Comparison of ENCODE assay signal across 29 cellular contexts in the genomic region with DNA sequence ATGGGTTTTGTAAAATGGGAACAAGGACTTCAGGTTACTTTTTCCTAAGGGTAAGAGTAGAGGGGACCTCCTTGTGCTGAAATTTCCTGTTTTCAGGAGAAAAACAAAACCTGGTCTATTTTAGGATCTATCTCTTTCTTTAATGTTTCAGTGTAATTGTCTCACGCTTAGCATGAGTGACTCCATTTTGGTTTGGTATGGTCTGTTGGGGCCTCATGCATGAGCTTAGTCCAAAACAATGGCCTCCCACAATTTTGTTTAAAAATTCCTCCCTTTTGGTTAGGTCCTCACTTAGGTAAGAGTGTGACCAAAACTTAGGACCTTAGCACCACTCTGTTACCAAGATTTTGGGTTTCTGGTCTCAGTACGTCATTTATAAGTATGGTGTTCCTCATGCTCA.
"Had no signal": no experiment of that assay in that cellular context is flagged by ENCODE, and none has a peak within 500 bp of the region (broad histone marks: within the 10 kb centered on the region; RNA-seq: fewer than 3 reads in every experiment).

No MANE protein-coding gene starts in this region.

- H3K4me3 Mint-ChIP-seq: dendritic cell treated with granulocyte-macrophage colony-stimulating factor and Interleukin-4, amounts not matched to agents 40 ng/mL and 50 ng/mL, for 4 days; effector memory CD8-positive, alpha-beta T cell; endodermal cell had no signal

- H3K4me1 Mint-ChIP-seq: endodermal cell had no signal

- H3K9me3 Mint-ChIP-seq: dendritic cell treated with granulocyte-macrophage colony-stimulating factor and Interleukin-4, amounts not matched to agents 40 ng/mL and 50 ng/mL, for 4 days; effector memory CD8-positive, alpha-beta T cell; endodermal cell had no signal

- H3K9me3 ChIP-seq: colonic mucosa, esophagus muscularis mucosa, esophagus squamous epithelium, gastrocnemius medialis, gastroesophageal sphincter, heart left ventricle, heart right ventricle had no signal

- H3K4me1 ChIP-seq: colonic mucosa, esophagus muscularis mucosa, esophagus squamous epithelium, foreskin keratinocyte, gastrocnemius medialis, gastroesophageal sphincter, heart left ventricle, heart right ventricle had no signal

- ATAC-seq: effector memory CD8-positive, alpha-beta T cell; esophagus mucosa; foreskin keratinocyte; gastrocnemius medialis; gastroesophageal sphincter; heart left ventricle; heart right ventricle had no signal

- FAIRE-seq: colon, endometrium, endothelial cell of umbilical vein, frontal cortex had no signal

- DNase-seq: colonic mucosa; cortex of kidney; dermis blood vessel endothelial cell; dorsolateral prefrontal cortex; effector CD4-positive, alpha-beta T cell; effector CD8-positive, alpha-beta T cell; effector memory CD4-positive, alpha-beta T cell; effector memory CD8-positive, alpha-beta T cell; endodermal cell; erythroblast; esophagus squamous epithelium; foreskin fibroblast; foreskin keratinocyte; foreskin melanocyte; gastrocnemius medialis; glutamatergic neuron; head of caudate nucleus; heart left ventricle; heart right ventricle had no signal

- H3K27ac ChIP-seq: colonic mucosa, coronary artery, dorsolateral prefrontal cortex, epithelial cell of prostate, esophagus muscularis mucosa, esophagus squamous epithelium, foreskin keratinocyte, gastrocnemius medialis, gastroesophageal sphincter, heart left ventricle, heart right ventricle had no signal

- H3K4me3 ChIP-seq: colonic mucosa, coronary artery, dorsolateral prefrontal cortex, esophagus muscularis mucosa, esophagus squamous epithelium, gastrocnemius medialis, gastroesophageal sphincter, heart left ventricle, heart right ventricle had no signal

- H3K27ac Mint-ChIP-seq: dendritic cell treated with granulocyte-macrophage colony-stimulating factor and Interleukin-4, amounts not matched to agents 40 ng/mL and 50 ng/mL, for 4 days; endodermal cell had no signal

- H3K27me3 Mint-ChIP-seq: dendritic cell treated with granulocyte-macrophage colony-stimulating factor and Interleukin-4, amounts not matched to agents 40 ng/mL and 50 ng/mL, for 4 days; effector memory CD8-positive, alpha-beta T cell had no signal

- H3K27me3 ChIP-seq: colonic mucosa, dorsolateral prefrontal cortex, esophagus muscularis mucosa, esophagus squamous epithelium, foreskin keratinocyte, gastrocnemius medialis, gastroesophageal sphincter, heart left ventricle, heart right ventricle had no signal
